ENCODE assay signal across 17 cellular contexts in genomic region chr11:111114091-111114490, GRCh38.
DNase-seq lines count a peak whose midpoint lies in the region; ATAC-seq and TF ChIP-seq lines count a peak whose summit lies in the region.
"Had no signal": no experiment of that assay in that cellular context is flagged by ENCODE, and none has a peak within 500 bp of the region (broad histone marks: within the 10 kb centered on the region; RNA-seq: fewer than 3 reads in every experiment).

No MANE protein-coding gene starts in this region.

- no peak overlapping the region for H3K9ac ChIP-seq in neural progenitor cell
- H3K9ac ChIP-seq: BLaER1 had no signal

- H3F3A ChIP-seq in neural progenitor cell (ENCODE audit: low read depth) = no peaks in the 10 kb centered on the region

- no peaks in the 10 kb centered on the region for H3K27me3 ChIP-seq in neural progenitor cell
- H3K27me3 ChIP-seq: BE2C, BLaER1 had no signal

- H3K4me3 Mint-ChIP-seq in stimulated activated naive CD8-positive, alpha-beta T cell treated with anti-CD3 and anti-CD28 coated beads, Interleukin-15, amount 100 ng/mL, for 72 hours = no peak overlapping the region
- no peak overlapping the region for H3K4me3 Mint-ChIP-seq in activated T-helper 17 cell treated with anti-CD3 and anti-CD28 coated beads, Interleukin-2, amount 50 U/mL, for 72 hours
- no peak overlapping the region for H3K4me3 Mint-ChIP-seq in neural progenitor cell
- H3K4me3 Mint-ChIP-seq: CD14-positive monocyte; CD4-positive, alpha-beta memory T cell; CD4-positive, CD25-positive, alpha-beta regulatory T cell; CD8-positive, alpha-beta memory T cell had no signal

- H3K79me2 ChIP-seq in neural progenitor cell (ENCODE audit: low read depth) = no peaks in the 10 kb centered on the region

- no peak overlapping the region for H3K4me3 ChIP-seq in neural progenitor cell
- H3K4me3 ChIP-seq: BLaER1 had no signal

- peak; percentile 46 for ATAC-seq in stimulated activated naive CD8-positive, alpha-beta T cell treated with anti-CD3 and anti-CD28 coated beads, Interleukin-15, amount 100 ng/mL, for 72 hours
- no peak for ATAC-seq in stimulated activated naive CD8-positive, alpha-beta T cell treated with anti-CD3 and anti-CD28 coated beads, Interleukin-15, Interleukin-2, amounts not matched to agents 100 U/mL and 50 U/mL, for 24 hours
- peak; percentile 37 for ATAC-seq in activated T-helper 17 cell treated with anti-CD3 and anti-CD28 coated beads, Interleukin-2, amount 50 U/mL, for 72 hours (replicated peaks)

- no peak overlapping the region for H3K27ac ChIP-seq in neural progenitor cell
- H3K27ac ChIP-seq: BLaER1 had no signal

- no peak overlapping the region for H3K27ac Mint-ChIP-seq in stimulated activated naive CD8-positive, alpha-beta T cell treated with anti-CD3 and anti-CD28 coated beads, Interleukin-15, amount 100 ng/mL, for 72 hours
- no peak overlapping the region for H3K27ac Mint-ChIP-seq in activated T-helper 17 cell treated with anti-CD3 and anti-CD28 coated beads, Interleukin-2, amount 50 U/mL, for 72 hours
- no peak overlapping the region for H3K27ac Mint-ChIP-seq in neural progenitor cell
- H3K27ac Mint-ChIP-seq: CD14-positive monocyte; CD4-positive, alpha-beta memory T cell; CD4-positive, CD25-positive, alpha-beta regulatory T cell; CD8-positive, alpha-beta memory T cell had no signal

- H3K4me2 ChIP-seq in neural progenitor cell = no peak overlapping the region
- H3K4me2 ChIP-seq: BLaER1 had no signal

- H3K9me3 Mint-ChIP-seq in stimulated activated naive CD8-positive, alpha-beta T cell treated with anti-CD3 and anti-CD28 coated beads, Interleukin-15, amount 100 ng/mL, for 72 hours = no peaks in the 10 kb centered on the region
- no peaks in the 10 kb centered on the region for H3K9me3 Mint-ChIP-seq in activated T-helper 17 cell treated with anti-CD3 and anti-CD28 coated beads, Interleukin-2, amount 50 U/mL, for 72 hours
- no peaks in the 10 kb centered on the region for H3K9me3 Mint-ChIP-seq in neural progenitor cell
- H3K9me3 Mint-ChIP-seq: CD4-positive, alpha-beta memory T cell; CD8-positive, alpha-beta memory T cell had no signal

- no peaks in the 10 kb centered on the region for H3K9me3 ChIP-seq in neural progenitor cell (ENCODE audit: low read depth)
- H3K9me3 ChIP-seq: BE2C, BLaER1 had no signal

- H3K36me3 ChIP-seq in neural progenitor cell = no peaks in the 10 kb centered on the region
- H3K36me3 ChIP-seq: BE2C, BLaER1 had no signal

- no peak overlapping the region for H2AFZ ChIP-seq in neural progenitor cell (replicated peaks)

- no peak for TF ChIP-seq CTCF in neural progenitor cell (IDR thresholded peaks at IDR 0.05)

- H4K20me1 ChIP-seq in neural progenitor cell (ENCODE audit: low read depth) = no peaks in the 10 kb centered on the region
- H4K20me1 ChIP-seq: BLaER1 had no signal

- H3K27me3 Mint-ChIP-seq in stimulated activated naive CD8-positive, alpha-beta T cell treated with anti-CD3 and anti-CD28 coated beads, Interleukin-15, amount 100 ng/mL, for 72 hours = no peaks in the 10 kb centered on the region
- peaks cover 5% of the 10 kb centered on the region for H3K27me3 Mint-ChIP-seq in activated T-helper 17 cell treated with anti-CD3 and anti-CD28 coated beads, Interleukin-2, amount 50 U/mL, for 72 hours
- H3K27me3 Mint-ChIP-seq in neural progenitor cell (ENCODE audit: insufficient read depth, low read depth) = no peaks in the 10 kb centered on the region
- H3K27me3 Mint-ChIP-seq: CD4-positive, CD25-positive, alpha-beta regulatory T cell had no signal

- no peak for DNase-seq in stimulated activated naive CD8-positive, alpha-beta T cell treated with anti-CD3 and anti-CD28 coated beads, Interleukin-15, amount 100 ng/mL, for 72 hours
- DNase-seq in stimulated activated naive CD8-positive, alpha-beta T cell treated with anti-CD3 and anti-CD28 coated beads, Interleukin-15, Interleukin-2, amounts not matched to agents 100 U/mL and 50 U/mL, for 24 hours = no peak
- DNase-seq in neural progenitor cell (ENCODE audit: low spot score) (no peak), NCI-H2196 treated with DMSO at 0.1 percent for 48 hours (lab: John Stamatoyannopoulos, UW; ENCODE audit: unreplicated experiment) (no peak)
- DNase-seq: 8988T; ACHN; BE2C; C1 segment of cervical spinal cord; CD4-positive, alpha-beta memory T cell; CD4-positive, CD25-positive, alpha-beta regulatory T cell; CD8-positive, alpha-beta memory T cell; COR-L47; DMS79 treated with DMSO at 0.1 percent for 48 hours; GF-D8 had no signal

- no peaks in the 10 kb centered on the region for H3K4me1 Mint-ChIP-seq in stimulated activated naive CD8-positive, alpha-beta T cell treated with anti-CD3 and anti-CD28 coated beads, Interleukin-15, amount 100 ng/mL, for 72 hours
- H3K4me1 Mint-ChIP-seq in activated T-helper 17 cell treated with anti-CD3 and anti-CD28 coated beads, Interleukin-2, amount 50 U/mL, for 72 hours = no peaks in the 10 kb centered on the region
- H3K4me1 Mint-ChIP-seq in neural progenitor cell = no peaks in the 10 kb centered on the region
- H3K4me1 Mint-ChIP-seq: CD14-positive monocyte; CD4-positive, alpha-beta memory T cell; CD4-positive, CD25-positive, alpha-beta regulatory T cell; CD8-positive, alpha-beta memory T cell had no signal

- H3K36me3 Mint-ChIP-seq in activated T-helper 17 cell treated with anti-CD3 and anti-CD28 coated beads, Interleukin-2, amount 50 U/mL, for 72 hours (ENCODE audit: low read depth) = no peaks in the 10 kb centered on the region
- no peaks in the 10 kb centered on the region for H3K36me3 Mint-ChIP-seq in neural progenitor cell
- H3K36me3 Mint-ChIP-seq: CD14-positive monocyte; CD4-positive, alpha-beta memory T cell; CD4-positive, CD25-positive, alpha-beta regulatory T cell; CD8-positive, alpha-beta memory T cell had no signal

- H3K4me1 ChIP-seq in neural progenitor cell = no peaks in the 10 kb centered on the region
- H3K4me1 ChIP-seq: BE2C, BLaER1 had no signal
